In genomic region chr21:23016617-23017016, GRCh38 we compare ENCODE assay signal across 12 cellular contexts.
DNase-seq lines count a peak whose midpoint lies in the region; ATAC-seq and TF ChIP-seq lines count a peak whose summit lies in the region.
"Had no signal": no experiment of that assay in that cellular context is flagged by ENCODE, and none has a peak within 500 bp of the region (broad histone marks: within the 10 kb centered on the region; RNA-seq: fewer than 3 reads in every experiment).

No MANE protein-coding gene starts in this region.

- H3K4me3 ChIP-seq in NB4 (ENCODE audit: low read depth, low read length) (no peak overlapping the region), mesendoderm (ENCODE audit: low read length) (no peak overlapping the region), mucosa of descending colon (no peak overlapping the region)

- H3K56ac ChIP-seq in mesendoderm (ENCODE audit: low read length) = no peak overlapping the region

- no peaks in the 10 kb centered on the region for H3K27me3 Mint-ChIP-seq in natural killer cell (ENCODE audit: low read depth in 2 of 2)

- H2BK120ac ChIP-seq in mesendoderm (ENCODE audit: low read depth, low read length) = no peak overlapping the region

- H3K27ac Mint-ChIP-seq in natural killer cell = no peak overlapping the region

- H3K4me2 ChIP-seq in mesendoderm (ENCODE audit: low read length) = no peak overlapping the region

- no peak overlapping the region for H3K9ac ChIP-seq in mesendoderm (ENCODE audit: low read length)

- H3K79me1 ChIP-seq in mesendoderm (ENCODE audit: low read length) = no peaks in the 10 kb centered on the region

- H4K8ac ChIP-seq in mesendoderm (ENCODE audit: low read depth, low read length) = no peak overlapping the region

- H3K18ac ChIP-seq in mesendoderm (ENCODE audit: low read length) = no peak overlapping the region

- no peak for TF ChIP-seq POLR2A in NB4 (IDR thresholded peaks at IDR 0.05; ENCODE audit: extremely low read depth, insufficient read length)

- peaks cover 14 to 22% of the 10 kb centered on the region in 2 donors for H3K9me3 Mint-ChIP-seq in natural killer cell

- peak; percentile 56 for DNase-seq in H4 (ENCODE audit: low spot score)
- DNase-seq in NB4 (ENCODE audit: low read depth) = peak; percentile 30
- DNase-seq in SW480 (ENCODE audit: low spot score) = peak; percentile 29
- DNase-seq in mesendoderm = peak; percentile 75
- no peak for DNase-seq in natural killer cell
- DNase-seq in GM19240 (ENCODE audit: insufficient read length, low spot score) = no peak
- DNase-seq in mucosa of descending colon = no peak
- no peak for DNase-seq in NCI-H146 treated with DMSO at 0.1 percent for 48 hours (lab: John Stamatoyannopoulos, UW; ENCODE audit: unreplicated experiment)
- DNase-seq: activated CD4-positive, alpha-beta T cell treated with anti-CD3 and anti-CD28 coated beads, Interleukin-2, amount 50 U/mL, for 48 hours; amniotic stem cell; NCI-H526 treated with DMSO at 0.1 percent for 48 hours had no signal

- peaks cover 2% of the 10 kb centered on the region for H3K4me1 ChIP-seq in mesendoderm (ENCODE audit: control insufficient read depth, low read depth, low read length)
- H3K4me1 ChIP-seq in mucosa of descending colon (ENCODE audit: low read depth) = no peaks in the 10 kb centered on the region

- TF ChIP-seq CTCF in NB4 (IDR thresholded peaks at IDR 0.05; ENCODE audit: low read depth, low read length) (peak; percentile 33), natural killer cell (IDR thresholded peaks at IDR 0.05) (no peak), mucosa of descending colon (IDR thresholded peaks at IDR 0.05) (no peak)

- H3K36me3 ChIP-seq in mesendoderm (ENCODE audit: control insufficient read depth, insufficient read depth, low read length) = no peaks in the 10 kb centered on the region
- no peaks in the 10 kb centered on the region for H3K36me3 ChIP-seq in mucosa of descending colon (ENCODE audit: low read depth)

- no peak overlapping the region for H2BK15ac ChIP-seq in mesendoderm (replicated peaks; ENCODE audit: low read depth)

- no peaks in the 10 kb centered on the region for H3K79me2 ChIP-seq in mesendoderm (ENCODE audit: control insufficient read depth, insufficient read depth, low read length)

- peaks cover 5% of the 10 kb centered on the region for H3K36me3 Mint-ChIP-seq in natural killer cell

- no peak overlapping the region for H4K5ac ChIP-seq in mesendoderm (ENCODE audit: low read length)

- intact Hi-C loops in natural killer cell (cut with micrococcal nuclease) = no loop called here
- intact Hi-C loops in mucosa of descending colon (cut with DNase I, micrococcal nuclease) = no loop called here

- peaks cover 49% of the 10 kb centered on the region for H3K9me3 ChIP-seq in mucosa of descending colon

- 100% methylated on average over 1 of the region's 4 CpGs for WGBS in mesendoderm (ENCODE audit: extremely low coverage, insufficient coverage, low lambda C conversion rate)

- no peak overlapping the region for H3K23ac ChIP-seq in mesendoderm (ENCODE audit: low read length)

- H3K4ac ChIP-seq in mesendoderm (ENCODE audit: low read depth, low read length) = no peak overlapping the region

- no peak overlapping the region for H3K27ac ChIP-seq in mesendoderm (ENCODE audit: low read depth, low read length)
- H3K27ac ChIP-seq: HL-60 had no signal

- H3K4me1 Mint-ChIP-seq in natural killer cell = no peaks in the 10 kb centered on the region

- H2BK5ac ChIP-seq in mesendoderm (ENCODE audit: low read length) = no peak overlapping the region

- no peak overlapping the region for H3K4me3 Mint-ChIP-seq in natural killer cell

- no peak for ATAC-seq in natural killer cell
- no peak for ATAC-seq in mucosa of descending colon

- no peaks in the 10 kb centered on the region for H3K27me3 ChIP-seq in mesendoderm (ENCODE audit: insufficient read depth, low read length, poor library complexity)

- H2AK5ac ChIP-seq in mesendoderm (ENCODE audit: low read length) = no peak overlapping the region

Comparison
In these comparisons a context has a peak if more than half of its experiments do, and no peak if none do; other contexts are left out.
1. DNase-seq: peak in H4 (single experiment), NB4 (single experiment), SW480 (single experiment) and mesendoderm (single experiment); none in natural killer cell (single experiment), GM19240 (single experiment), mucosa of descending colon (0 of 3) and NCI-H146 treated with DMSO at 0.1 percent for 48 hours (single experiment).